Comparison of ENCODE assay signal across 9 cellular contexts in genomic region chr3:9135930-9136525, GRCh38.
DNase-seq lines count a peak whose midpoint lies in the region; ATAC-seq, FAIRE-seq and TF ChIP-seq lines count a peak whose summit lies in the region.
"Had no signal": no experiment of that assay in that cellular context is flagged by ENCODE, and none has a peak within 500 bp of the region (broad histone marks: within the 10 kb centered on the region; RNA-seq: fewer than 3 reads in every experiment).

No MANE protein-coding gene starts in this region.

- no peaks in the 10 kb centered on the region for H3K36me3 ChIP-seq in thoracic aorta

- ATAC-seq in thoracic aorta (ENCODE audit: insufficient number of reproducible peaks, low FRiP score, low read depth) = no peak

- H3K4me3 ChIP-seq in thoracic aorta = peak overlapping the region; percentile 65

- H3K27ac Mint-ChIP-seq in activated CD4-positive, alpha-beta T cell treated with anti-CD3 and anti-CD28 coated beads, Interleukin-2, amount 10 ng/mL, durations not matched to agents 7 days and 5 days = no peak overlapping the region
- no peak overlapping the region for H3K27ac Mint-ChIP-seq in endothelial cell (ENCODE audit: unreplicated experiment)

- no peak for DNase-seq in activated CD4-positive, alpha-beta T cell treated with anti-CD3 and anti-CD28 coated beads, Interleukin-2, amount 10 ng/mL, durations not matched to agents 7 days and 5 days
- DNase-seq in activated CD4-positive, alpha-beta T cell treated with anti-CD3 and anti-CD28 coated beads, Interleukin-2, amount 50 U/mL, for 48 hours = no peak
- DNase-seq in endothelial cell (ENCODE audit: low spot score) (peak; percentile 20), midbrain (lab: John Stamatoyannopoulos, UW) (peak; percentile 59), thoracic aorta (ENCODE audit: low spot score) (no peak), ACHN (no peak), GF-D8 (lab: John Stamatoyannopoulos, UW) (no peak), urothelium cell line (ENCODE audit: low spot score) (no peak)
- DNase-seq: mammary epithelial cell had no signal

- in situ Hi-C loops in ACHN (cut with HindIII; ENCODE audit: low pct_ligation_motif_present, low pct_unique_long_range_greater_than_20kb, low sequenced_read_pairs) = no loop called here

- H3K9me3 Mint-ChIP-seq in activated CD4-positive, alpha-beta T cell treated with anti-CD3 and anti-CD28 coated beads, Interleukin-2, amount 10 ng/mL, durations not matched to agents 7 days and 5 days = peaks cover 2% of the 10 kb centered on the region
- peaks cover 6% of the 10 kb centered on the region for H3K9me3 Mint-ChIP-seq in endothelial cell (ENCODE audit: unreplicated experiment)

- no peak for TF ChIP-seq CTCF in endothelial cell (IDR thresholded peaks at IDR 0.05; ENCODE audit: unreplicated experiment)
- no peak for TF ChIP-seq CTCF in thoracic aorta (IDR thresholded peaks at IDR 0.05)

- no peak for FAIRE-seq in urothelium cell line (lab: Jason Lieb, UNC)

- H3K4me1 Mint-ChIP-seq in activated CD4-positive, alpha-beta T cell treated with anti-CD3 and anti-CD28 coated beads, Interleukin-2, amount 10 ng/mL, durations not matched to agents 7 days and 5 days = peaks cover 1% of the 10 kb centered on the region
- H3K4me1 Mint-ChIP-seq in endothelial cell (ENCODE audit: unreplicated experiment) = no peaks in the 10 kb centered on the region

- peaks cover 2 to 16% of the 10 kb centered on the region in 2 donors for H3K4me1 ChIP-seq in thoracic aorta (ENCODE audit: control insufficient read depth in 1 of 2, low read depth in 2 of 2)

- no peak overlapping the region for H3K27ac ChIP-seq in thoracic aorta

- no peaks in the 10 kb centered on the region for H3K27me3 ChIP-seq in thoracic aorta (replicated peaks; ENCODE audit: insufficient read depth)

- POLR2A ChIA-PET in activated CD4-positive, alpha-beta T cell treated with anti-CD3 and anti-CD28 coated beads, Interleukin-2, amount 10 ng/mL, durations not matched to agents 7 days and 5 days (lab: Charles Lee) = no interaction called here

- peaks cover 3% of the 10 kb centered on the region for H3K9me3 ChIP-seq in thoracic aorta

- CTCF ChIA-PET in activated CD4-positive, alpha-beta T cell treated with anti-CD3 and anti-CD28 coated beads, Interleukin-2, amount 10 ng/mL, durations not matched to agents 7 days and 5 days (lab: Charles Lee) = no interaction called here

- H3K36me3 Mint-ChIP-seq in activated CD4-positive, alpha-beta T cell treated with anti-CD3 and anti-CD28 coated beads, Interleukin-2, amount 10 ng/mL, durations not matched to agents 7 days and 5 days (ENCODE audit: low read depth) = no peaks in the 10 kb centered on the region
- H3K36me3 Mint-ChIP-seq in endothelial cell (ENCODE audit: low read depth, unreplicated experiment) = no peaks in the 10 kb centered on the region

- H3K4me3 Mint-ChIP-seq in activated CD4-positive, alpha-beta T cell treated with anti-CD3 and anti-CD28 coated beads, Interleukin-2, amount 10 ng/mL, durations not matched to agents 7 days and 5 days = peak overlapping the region; percentile 30
- H3K4me3 Mint-ChIP-seq in endothelial cell (ENCODE audit: unreplicated experiment) = peak overlapping the region; percentile 76

- peaks cover 34% of the 10 kb centered on the region for H3K27me3 Mint-ChIP-seq in activated CD4-positive, alpha-beta T cell treated with anti-CD3 and anti-CD28 coated beads, Interleukin-2, amount 10 ng/mL, durations not matched to agents 7 days and 5 days
- H3K27me3 Mint-ChIP-seq in endothelial cell (ENCODE audit: unreplicated experiment) = peaks cover 4% of the 10 kb centered on the region

Comparison
In these comparisons a context has a peak if more than half of its experiments do, and no peak if none do; other contexts are left out.
1. DNase-seq: peak in endothelial cell (single experiment) and midbrain (single experiment); none in activated CD4-positive, alpha-beta T cell treated with anti-CD3 and anti-CD28 coated beads, Interleukin-2, amount 10 ng/mL, durations not matched to agents 7 days and 5 days (single experiment), activated CD4-positive, alpha-beta T cell treated with anti-CD3 and anti-CD28 coated beads, Interleukin-2, amount 50 U/mL, for 48 hours (0 of 2), thoracic aorta (single experiment), ACHN (single experiment), GF-D8 (single experiment) and urothelium cell line (single experiment).